In the genomic region with DNA sequence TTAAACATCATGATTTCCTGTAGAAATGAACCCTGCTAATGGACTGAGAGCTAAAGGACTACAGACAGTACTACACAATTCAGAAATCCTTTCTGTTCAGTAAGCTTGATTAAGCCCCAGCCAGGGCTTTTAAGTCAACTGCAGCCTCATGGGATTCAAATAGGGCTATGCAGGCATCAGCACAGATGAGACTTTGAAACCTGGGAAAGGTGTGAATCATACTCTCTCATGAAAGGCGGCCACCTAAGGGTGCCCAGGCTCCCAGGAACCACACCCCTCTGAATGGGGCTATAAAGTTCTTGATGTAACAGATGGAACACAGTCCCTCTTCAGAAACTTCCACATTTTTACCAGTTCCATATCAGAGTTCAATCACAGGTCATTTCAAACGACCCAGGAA, we compare ENCODE assay signal across 15 cellular contexts. TPM values are rescaled to one million over a fixed set of nuclear protein-coding genes. Genes with fewer than 3 reads are reported as not detected.
DNase-seq lines count a peak whose midpoint lies in the region; ATAC-seq and TF ChIP-seq lines count a peak whose summit lies in the region.
"Had no signal": no experiment of that assay in that cellular context is flagged by ENCODE, and none has a peak within 500 bp of the region (broad histone marks: within the 10 kb centered on the region; RNA-seq: fewer than 3 reads in every experiment).

No MANE protein-coding gene starts in this region.

- no peaks in the 10 kb centered on the region for H3K36me3 Mint-ChIP-seq in activated T-cell treated with anti-CD3 and anti-CD28 coated beads, Interleukin-2, amount 50 U/mL, for 24 hours (ENCODE audit: low read depth)
- H3K36me3 Mint-ChIP-seq: activated naive CD4-positive, alpha-beta T cell treated with anti-CD3 and anti-CD28 coated beads, Interleukin-2, amount 10 ng/mL, durations not matched to agents 7 days and 5 days had no signal

- TF ChIP-seq CTCF in right atrium auricular region (IDR thresholded peaks at IDR 0.05): no peak
- no peak for TF ChIP-seq CTCF in hepatocyte (IDR thresholded peaks at IDR 0.05; ENCODE audit: poor library complexity)

- H3K9me3 ChIP-seq in right atrium auricular region (no peaks in the 10 kb centered on the region), hepatocyte (ENCODE audit: low read depth) (no peaks in the 10 kb centered on the region)
- H3K9me3 ChIP-seq: body of pancreas, MG63 had no signal

- H4K20me1 ChIP-seq in hepatocyte (ENCODE audit: insufficient read depth, poor library complexity, severe bottlenecking): peaks cover 6% of the 10 kb centered on the region

- no peaks in the 10 kb centered on the region for H3K9me3 Mint-ChIP-seq in activated T-cell treated with anti-CD3 and anti-CD28 coated beads, Interleukin-2, amount 50 U/mL, for 24 hours
- H3K9me3 Mint-ChIP-seq: activated naive CD4-positive, alpha-beta T cell treated with anti-CD3 and anti-CD28 coated beads, Interleukin-2, amount 10 ng/mL, durations not matched to agents 7 days and 5 days; effector memory CD8-positive, alpha-beta T cell had no signal

- H3K36me3 ChIP-seq in right atrium auricular region: no peaks in the 10 kb centered on the region
- H3K36me3 ChIP-seq in hepatocyte (replicated peaks; ENCODE audit: insufficient read depth, low read depth): no peaks in the 10 kb centered on the region

- H3K4me2 ChIP-seq in hepatocyte: peak overlapping the region; percentile 5

- ATAC-seq in Right ventricle myocardium inferior (no peak), HG03280 (IDR thresholded peaks at IDR 0.05; ENCODE audit: unreplicated experiment) (no peak)
- ATAC-seq: body of pancreas; effector memory CD8-positive, alpha-beta T cell had no signal

- peaks cover 0 to 65% of the 10 kb centered on the region in 2 donors for H3K4me1 ChIP-seq in right atrium auricular region
- H3K4me1 ChIP-seq in hepatocyte (ENCODE audit: insufficient read depth): peaks cover 19% of the 10 kb centered on the region

- no peak overlapping the region for H3K27ac Mint-ChIP-seq in activated T-cell treated with anti-CD3 and anti-CD28 coated beads, Interleukin-2, amount 50 U/mL, for 24 hours
- H3K27ac Mint-ChIP-seq: activated naive CD4-positive, alpha-beta T cell treated with anti-CD3 and anti-CD28 coated beads, Interleukin-2, amount 10 ng/mL, durations not matched to agents 7 days and 5 days; effector memory CD8-positive, alpha-beta T cell had no signal

- DNase-seq in right atrium auricular region (ENCODE audit: low spot score) (no peak), Right ventricle myocardium inferior (ENCODE audit: missing footprints) (no peak), NCI-H748 treated with DMSO at 0.1 percent for 48 hours (lab: John Stamatoyannopoulos, UW) (peak; percentile 86), hepatocyte (ENCODE audit: low spot score) (peak; percentile 58), KBM-7 (no peak)
- no peak for DNase-seq in activated T-cell treated with anti-CD3 and anti-CD28 coated beads, Interleukin-2, amount 50 U/mL, for 24 hours
- DNase-seq: activated CD4-positive, alpha-beta T cell treated with anti-CD3 and anti-CD28 coated beads for 1 hour; activated CD8-positive, alpha-beta memory T cell treated with anti-CD3 and anti-CD28 coated beads, Interleukin-2, amount 50 U/mL, for 4 hours; activated naive CD4-positive, alpha-beta T cell treated with anti-CD3 and anti-CD28 coated beads, Interleukin-2, amount 10 ng/mL, durations not matched to agents 7 days and 5 days; body of pancreas; effector memory CD8-positive, alpha-beta T cell; foreskin melanocyte; MG63; T-helper 2 cell had no signal

- H3K27me3 ChIP-seq in right atrium auricular region (no peaks in the 10 kb centered on the region), hepatocyte (no peaks in the 10 kb centered on the region)
- H3K27me3 ChIP-seq: body of pancreas, MG63 had no signal

- peaks cover 86% of the 10 kb centered on the region for H3K79me2 ChIP-seq in hepatocyte

- peaks cover 3% of the 10 kb centered on the region for H3K27me3 Mint-ChIP-seq in activated T-cell treated with anti-CD3 and anti-CD28 coated beads, Interleukin-2, amount 50 U/mL, for 24 hours
- H3K27me3 Mint-ChIP-seq: activated naive CD4-positive, alpha-beta T cell treated with anti-CD3 and anti-CD28 coated beads, Interleukin-2, amount 10 ng/mL, durations not matched to agents 7 days and 5 days; effector memory CD8-positive, alpha-beta T cell had no signal

- H3K4me3 ChIP-seq in right atrium auricular region (no peak overlapping the region), hepatocyte (no peak overlapping the region)
- H3K4me3 ChIP-seq: body of pancreas, MG63 had no signal

- peak overlapping the region; percentile 77 to 86 for H3K27ac ChIP-seq in right atrium auricular region
- H3K27ac ChIP-seq in hepatocyte: peak overlapping the region; percentile 0
- H3K27ac ChIP-seq: body of pancreas had no signal

- H3K4me3 Mint-ChIP-seq in activated T-cell treated with anti-CD3 and anti-CD28 coated beads, Interleukin-2, amount 50 U/mL, for 24 hours: no peak overlapping the region
- H3K4me3 Mint-ChIP-seq: activated naive CD4-positive, alpha-beta T cell treated with anti-CD3 and anti-CD28 coated beads, Interleukin-2, amount 10 ng/mL, durations not matched to agents 7 days and 5 days; effector memory CD8-positive, alpha-beta T cell had no signal

- in situ Hi-C loops in KBM-7 (cut with MboI; ENCODE audit: low pct_unique_long_range_greater_than_20kb, low sequenced_read_pairs): no loop called here

- intact Hi-C loops in Right ventricle myocardium inferior (cut with DNase I): loop anchor here (5.0 to 10.0 kb wide), 2 partner anchors 138 to 695 kb away; no protein-coding TSS in a partner anchor

- 32% methylated on average over 2 of the region's 2 CpGs for WGBS in hepatocyte (ENCODE audit: low lambda C conversion rate, missing lambda C conversion rate)

- H2AFZ ChIP-seq in hepatocyte: no peak overlapping the region

- no peaks in the 10 kb centered on the region for H3K9me2 ChIP-seq in hepatocyte (replicated peaks; ENCODE audit: insufficient read depth)

- H3K4me1 Mint-ChIP-seq in activated T-cell treated with anti-CD3 and anti-CD28 coated beads, Interleukin-2, amount 50 U/mL, for 24 hours (ENCODE audit: low read depth): peaks cover 15% of the 10 kb centered on the region

RNA-seq across cellular contexts. Expression of a gene that starts 7.6 kb away (rescaled TPM):
- 100 to 1,000 TPM in 1 of 2 donors, 10 to 100 TPM in 1; 57.1 to 100 TPM for total RNA-seq in right atrium auricular region
- 120 TPM for total RNA-seq in Right ventricle myocardium inferior
- total RNA-seq in hepatocyte: 35.9 and 50.1 TPM in 2 replicates
- polyA plus RNA-seq in hepatocyte: 21.6 and 27.6 TPM in 2 replicates

Comparison
In these comparisons a context has a peak if more than half of its experiments do, and no peak if none do; other contexts are left out.
1. DNase-seq: peak in NCI-H748 treated with DMSO at 0.1 percent for 48 hours (single experiment) and hepatocyte (single experiment); none in right atrium auricular region (single experiment), Right ventricle myocardium inferior (single experiment), KBM-7 (single experiment) and activated T-cell treated with anti-CD3 and anti-CD28 coated beads, Interleukin-2, amount 50 U/mL, for 24 hours (single experiment).